Comparison of ENCODE assay signal across 32 cellular contexts in genomic region chr19:453606-454005, GRCh38. TPM values are rescaled to one million over a fixed set of nuclear protein-coding genes. Genes with fewer than 3 reads are reported as not detected.
"Had no signal": no experiment of that assay in that cellular context is flagged by ENCODE, and none has a peak within 500 bp of the region (broad histone marks: within the 10 kb centered on the region; RNA-seq: fewer than 3 reads in every experiment).

No MANE protein-coding gene starts in this region.

- H3K36me3 ChIP-seq: ascending aorta, cardiac muscle cell had no signal

- DNase-seq: activated B cell treated with CpG ODN at 0.5 μM for 24 hours; activated CD4-positive, alpha-beta memory T cell treated with anti-CD3 and anti-CD28 coated beads for 36 hours; activated CD4-positive, alpha-beta T cell treated with anti-CD3 and anti-CD28 coated beads for 4 hours; activated CD4-positive, alpha-beta T cell treated with anti-CD3 and anti-CD28 coated beads, Interleukin-2, amount 10 ng/mL, durations not matched to agents 24 days and 14 days; activated CD4-positive, alpha-beta T cell treated with anti-CD3 and anti-CD28 coated beads, Interleukin-2, amount 50 U/mL, for 1 hour; activated CD4-positive, alpha-beta T cell treated with anti-CD3 and anti-CD28 coated beads, Interleukin-2, amount 50 U/mL, for 4 hours; activated CD4-positive, CD25-positive, alpha-beta regulatory T cell treated with anti-CD3 and anti-CD28 coated beads, Interleukin-2, amount 50 U/mL, for 72 hours; activated CD8-positive, alpha-beta memory T cell treated with anti-CD3 and anti-CD28 coated beads for 24 hours; activated CD8-positive, alpha-beta memory T cell treated with anti-CD3 and anti-CD28 coated beads, Interleukin-2, amount 10 ng/mL, durations not matched to agents 7 days and 5 days; activated CD8-positive, alpha-beta memory T cell treated with anti-CD3 and anti-CD28 coated beads, Interleukin-2, amount 50 U/mL, for 48 hours; activated CD8-positive, alpha-beta T cell treated with anti-CD3 and anti-CD28 coated beads for 36 hours; activated effector memory CD4-positive, alpha-beta T cell treated with Interleukin-2 at 50 U/mL for 16 hours; activated gamma-delta T cell; activated naive CD4-positive, alpha-beta T cell treated with anti-CD3 and anti-CD28 coated beads, Interleukin-2, amount 10 ng/mL, durations not matched to agents 7 days and 5 days; activated naive CD4-positive, alpha-beta T cell treated with Interleukin-2 at 50 U/mL for 16 hours; activated naive CD8-positive, alpha-beta T cell treated with anti-CD3 and anti-CD28 coated beads, Interleukin-2, amount 10 ng/mL, durations not matched to agents 7 days and 5 days; activated naive CD8-positive, alpha-beta T cell treated with anti-CD3 and anti-CD28 coated beads, Interleukin-2, amount 50 U/mL, for 24 hours; activated T-cell treated with anti-CD3 and anti-CD28 coated beads, Interleukin-2, amount 50 U/mL, for 24 hours; activated T-cell treated with anti-CD3 and anti-CD28 coated beads, Interleukin-2, amount 50 U/mL, for 48 hours; amygdala; anterior cingulate cortex; caudate nucleus; cerebellar nuclear complex; T-helper 1 cell; T-helper 2 cell; T-helper 9 cell had no signal

- H3K27me3 ChIP-seq: ascending aorta, cardiac muscle cell had no signal

- H3K27ac ChIP-seq: ascending aorta, cardiac muscle cell, VCaP had no signal

- H3K4me3 ChIP-seq: ascending aorta, cardiac muscle cell had no signal

- ATAC-seq: activated CD8-positive, alpha-beta memory T cell treated with anti-CD3 and anti-CD28 coated beads, Interleukin-2, amount 10 ng/mL, durations not matched to agents 7 days and 5 days; activated CD8-positive, alpha-beta T cell treated with anti-CD3 and anti-CD28 coated beads for 36 hours; activated naive CD8-positive, alpha-beta T cell treated with anti-CD3 and anti-CD28 coated beads, Interleukin-2, amount 50 U/mL, for 24 hours had no signal

- H3K9me3 ChIP-seq: ascending aorta had no signal

- H3K4me1 ChIP-seq: ascending aorta had no signal

- FAIRE-seq: bronchial epithelial cell, TTC549 had no signal

RNA-seq across cellular contexts. Expression of gene SHC2, which starts 7.2 kb away (rescaled TPM):
- total RNA-seq: activated B cell treated with CpG ODN at 0.5 μM for 24 hours; activated CD4-positive, alpha-beta T cell treated with anti-CD3 and anti-CD28 coated beads, Interleukin-2, amount 10 ng/mL, durations not matched to agents 24 days and 14 days; activated CD8-positive, alpha-beta memory T cell treated with anti-CD3 and anti-CD28 coated beads, Interleukin-2, amount 10 ng/mL, durations not matched to agents 7 days and 5 days; activated T-helper 2 cell treated with anti-CD3 and anti-CD28 coated beads, Interferon-gamma antibody, Interleukin-2, Interleukin-4, amounts not matched to agents 10 μg/mL and 5 μg/mL and 100 μg/mL, durations not matched to agents 14 hours and 24 hours and 36 hours had no signal

RNA-seq across cellular contexts. Expression of gene MADCAM1, which starts 42.7 kb away (rescaled TPM):
- total RNA-seq: ascending aorta, bronchial epithelial cell had no signal

RNA-seq across cellular contexts. Expression of gene C2CD4C, which starts 44.7 kb away (rescaled TPM):
- total RNA-seq: activated B cell treated with CpG ODN at 0.5 μM for 24 hours; activated CD8-positive, alpha-beta memory T cell treated with anti-CD3 and anti-CD28 coated beads, Interleukin-2, amount 10 ng/mL, durations not matched to agents 7 days and 5 days; activated naive CD8-positive, alpha-beta T cell treated with anti-CD3 and anti-CD28 coated beads, Interleukin-2, amount 10 ng/mL, durations not matched to agents 7 days and 5 days had no signal
